ENCODE assay signal across 8 cellular contexts in the genomic region with DNA sequence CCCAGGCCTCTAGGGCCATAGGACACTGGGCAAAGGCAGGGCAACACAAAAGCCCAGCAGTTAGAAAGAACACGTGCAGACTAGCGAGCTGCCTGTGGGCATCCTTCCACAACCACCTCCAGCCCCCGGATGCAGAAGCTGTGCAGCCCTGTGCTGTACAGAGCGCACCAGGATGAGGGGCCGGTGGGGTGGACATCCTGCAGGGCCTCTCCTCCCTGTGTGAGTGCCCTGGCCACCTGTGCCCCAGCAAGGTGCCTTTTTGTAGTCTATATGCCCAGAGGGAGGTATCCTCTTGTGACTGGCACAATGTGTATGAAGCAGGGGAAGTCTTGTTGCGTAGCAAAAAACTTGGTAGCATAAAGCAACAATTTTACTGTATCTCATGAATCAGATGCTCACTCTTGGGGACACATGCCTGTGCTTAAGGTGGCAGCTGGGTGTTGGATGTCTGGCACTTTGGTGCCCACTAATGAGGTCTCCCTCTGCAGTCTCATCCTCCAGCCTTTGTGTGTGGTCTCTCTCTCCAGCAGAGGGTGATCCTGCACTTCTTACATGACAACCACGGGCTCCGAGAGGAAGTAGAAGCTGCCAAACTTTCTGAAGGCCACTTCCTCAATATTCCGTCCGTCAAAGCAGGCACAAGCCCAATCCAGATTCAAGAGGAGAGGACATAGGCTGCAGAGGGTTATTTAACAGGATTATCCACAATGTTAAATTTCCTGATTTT. TPM values are rescaled to one million over a fixed set of nuclear protein-coding genes. Genes with fewer than 3 reads are reported as not detected.
DNase-seq lines count a peak whose midpoint lies in the region; ATAC-seq and TF ChIP-seq lines count a peak whose summit lies in the region.

No MANE protein-coding gene starts in this region.

- H3K27me3 ChIP-seq in BJ (ENCODE audit: control insufficient read depth, insufficient read depth, low read length) = no peaks in the 10 kb centered on the region
- no peaks in the 10 kb centered on the region for H3K27me3 ChIP-seq in heart right ventricle

- TF ChIP-seq CTCF in BJ (IDR thresholded peaks at IDR 0.05; ENCODE audit: insufficient read depth, low read depth, low read length) (peak; percentile 72), GM13977 (IDR thresholded peaks at IDR 0.05; ENCODE audit: extremely low read depth, insufficient read depth, missing control alignments) (peak; percentile 64), heart right ventricle (IDR thresholded peaks at IDR 0.05) (peak; percentile 31 to 83 (median 77))

- no peaks in the 10 kb centered on the region for H3K9me3 ChIP-seq in heart right ventricle

- POLR2A ChIA-PET in BJ (lab: Charles Lee) = no interaction called here

- no peak for DNase-seq in BJ (ENCODE audit: low read depth)
- DNase-seq in GM13977 (ENCODE audit: low spot score) = peak; percentile 49
- DNase-seq in amniotic epithelial cell (ENCODE audit: low read depth) = peak; percentile 75
- DNase-seq in heart right ventricle = peak in 1 of 2 donors; percentile 83
- peak; percentile 73 for DNase-seq in sciatic nerve (ENCODE audit: low spot score)
- DNase-seq in islet precursor cell = no peak

- ATAC-seq in HG02981 (IDR thresholded peaks at IDR 0.05; ENCODE audit: unreplicated experiment) = peak; percentile 92
- ATAC-seq in heart right ventricle = peak; percentile 93 to 99 (median 98)
- peak; percentile 98 for ATAC-seq in sciatic nerve

- H3K27ac ChIP-seq in heart right ventricle = peak overlapping the region in 7 of 10 donors; percentile 8 to 60 (median 45)

- CTCF ChIA-PET in BJ (lab: Yijun Ruan, JAX) = interaction anchor here (0.6 to 5.5 kb wide), 11 partner anchors 9 to 281 kb away, joined by 3 to 87 read pairs (median 4); no protein-coding TSS in a partner anchor

- in situ Hi-C loops in GM13977 (cut with MboI; ENCODE audit: low pct_unique_long_range_greater_than_20kb, low sequenced_read_pairs, unreplicated experiment) = no loop called here

- intact Hi-C loops in heart right ventricle (cut with DNase I) (loop anchor here in 8 of 10 donors (1.0 to 10.0 kb wide), 5 partner anchors 169 to 283 kb away; no protein-coding TSS in a partner anchor), sciatic nerve (cut with DNase I) (loop anchor here (5.0 kb wide), 1 partner anchor 714 kb away; no protein-coding TSS in a partner anchor)

- H3K36me3 ChIP-seq in BJ (ENCODE audit: control insufficient read depth, insufficient read depth, low read length) = no peaks in the 10 kb centered on the region; the same call in 1 of the 2 replicates
- peaks cover 0 to 29% (median 0%) of the 10 kb centered on the region in 9 donors for H3K36me3 ChIP-seq in heart right ventricle

- 56% methylated on average over 10 of the region's 10 CpGs for WGBS in heart right ventricle, 2 donors

- H3K4me1 ChIP-seq in heart right ventricle = peaks cover 0 to 12% (median 6%) of the 10 kb centered on the region in 9 donors

- H3K4me3 ChIP-seq in BJ (ENCODE audit: low read depth, low read length) (no peak overlapping the region), heart right ventricle (peak overlapping the region in 3 of 10 donors; percentile 2 to 28 (median 9))

TF ChIP-seq in PFSK-1, 5 proteins besides CTCF, POLR2A, EP300 and RAD21:
- TF ChIP-seq SIN3A (IDR thresholded peaks at IDR 0.05; ENCODE audit: borderline replicate concordance, insufficient read depth, low read length) (0 out of 2 replicates have a peak, but pooled peaks have one; percentile 38), FOXP2 (optimal IDR thresholded peaks at IDR 0.05; ENCODE audit: borderline replicate concordance, extremely low read depth, extremely low read length, insufficient read depth) (no peak), POLR2AphosphoS5 (IDR thresholded peaks at IDR 0.05; ENCODE audit: low read depth, low read length) (no peak), TAF1 (IDR thresholded peaks at IDR 0.05; ENCODE audit: borderline replicate concordance, insufficient read depth, low read length) (no peak)
- TF ChIP-seq, protein P1, sequence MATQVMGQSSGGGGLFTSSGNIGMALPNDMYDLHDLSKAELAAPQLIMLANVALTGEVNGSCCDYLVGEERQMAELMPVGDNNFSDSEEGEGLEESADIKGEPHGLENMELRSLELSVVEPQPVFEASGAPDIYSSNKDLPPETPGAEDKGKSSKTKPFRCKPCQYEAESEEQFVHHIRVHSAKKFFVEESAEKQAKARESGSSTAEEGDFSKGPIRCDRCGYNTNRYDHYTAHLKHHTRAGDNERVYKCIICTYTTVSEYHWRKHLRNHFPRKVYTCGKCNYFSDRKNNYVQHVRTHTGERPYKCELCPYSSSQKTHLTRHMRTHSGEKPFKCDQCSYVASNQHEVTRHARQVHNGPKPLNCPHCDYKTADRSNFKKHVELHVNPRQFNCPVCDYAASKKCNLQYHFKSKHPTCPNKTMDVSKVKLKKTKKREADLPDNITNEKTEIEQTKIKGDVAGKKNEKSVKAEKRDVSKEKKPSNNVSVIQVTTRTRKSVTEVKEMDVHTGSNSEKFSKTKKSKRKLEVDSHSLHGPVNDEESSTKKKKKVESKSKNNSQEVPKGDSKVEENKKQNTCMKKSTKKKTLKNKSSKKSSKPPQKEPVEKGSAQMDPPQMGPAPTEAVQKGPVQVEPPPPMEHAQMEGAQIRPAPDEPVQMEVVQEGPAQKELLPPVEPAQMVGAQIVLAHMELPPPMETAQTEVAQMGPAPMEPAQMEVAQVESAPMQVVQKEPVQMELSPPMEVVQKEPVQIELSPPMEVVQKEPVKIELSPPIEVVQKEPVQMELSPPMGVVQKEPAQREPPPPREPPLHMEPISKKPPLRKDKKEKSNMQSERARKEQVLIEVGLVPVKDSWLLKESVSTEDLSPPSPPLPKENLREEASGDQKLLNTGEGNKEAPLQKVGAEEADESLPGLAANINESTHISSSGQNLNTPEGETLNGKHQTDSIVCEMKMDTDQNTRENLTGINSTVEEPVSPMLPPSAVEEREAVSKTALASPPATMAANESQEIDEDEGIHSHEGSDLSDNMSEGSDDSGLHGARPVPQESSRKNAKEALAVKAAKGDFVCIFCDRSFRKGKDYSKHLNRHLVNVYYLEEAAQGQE (IDR thresholded peaks at IDR 0.05; ENCODE audit: insufficient read depth in 1 of 2, low read depth in 2 of 2, low read length in 2 of 2) = no peak

RNA-seq across cellular contexts. Expression of gene NCAPG2, which starts 8.7 kb away (rescaled TPM):
- polyA plus RNA-seq in BJ (2011; rRNA removed) (19.5 and 22.4 TPM in 2 replicates), heart right ventricle (1 to 10 TPM; 1.3 to 1.8 TPM)
- 24.6 and 27.6 TPM in 2 replicates for polyA minus RNA-seq in BJ (2011; rRNA and poly(A)+ RNA removed)
- polyA plus RNA-seq in PFSK-1 (2012; ENCODE audit: insufficient read length, low read depth) = 31.7 TPM
- total RNA-seq in heart right ventricle (1 to 10 TPM; 3.5 to 8.0 (median 4.6) TPM), sciatic nerve (11.7 TPM)

Comparison
In these comparisons a context has a peak if more than half of its experiments do, and no peak if none do; other contexts are left out.
1. DNase-seq: peak in GM13977 (single experiment), amniotic epithelial cell (single experiment) and sciatic nerve (single experiment); none in BJ (single experiment) and islet precursor cell (single experiment).
2. Peak in every context shown above with its lines, with median percentiles within 50 percentile points of each other: CTCF ChIP-seq and ATAC-seq.